Comparison of ENCODE assay signal across 21 cellular contexts in the genomic region with DNA sequence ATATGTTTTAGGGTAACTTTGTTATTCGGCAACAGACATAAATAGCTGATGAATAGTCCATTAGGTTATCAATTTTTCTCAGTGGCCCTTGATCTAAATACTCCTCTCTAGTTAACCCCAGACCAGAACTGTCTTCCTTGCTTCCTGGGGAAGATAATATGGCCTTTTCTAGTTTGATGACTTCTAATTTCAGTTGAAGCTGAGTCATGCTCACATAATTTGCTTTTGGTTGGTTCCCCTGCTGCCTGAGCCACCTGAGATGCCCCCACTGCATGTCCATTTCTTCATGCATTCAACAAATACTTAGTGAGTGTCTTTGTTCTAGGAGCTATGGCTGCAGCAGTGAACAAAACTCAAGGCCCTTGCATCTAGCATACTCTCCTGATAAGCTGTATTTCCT.
A peak's percentile ranks its signal among the peaks of the same experiment; 100 is the strongest.
DNase-seq lines count a peak whose midpoint lies in the region; ATAC-seq, FAIRE-seq and TF ChIP-seq lines count a peak whose summit lies in the region.
"Had no signal": no experiment of that assay in that cellular context is flagged by ENCODE, and none has a peak within 500 bp of the region (broad histone marks: within the 10 kb centered on the region; RNA-seq: fewer than 3 reads in every experiment).

No MANE protein-coding gene starts in this region.

- peaks cover 9 to 34% of the 10 kb centered on the region in 2 donors for H3K36me3 Mint-ChIP-seq in stimulated activated naive B cell treated with anti-CD40 and anti-IgM and Interleukin-4, amounts not matched to agents 10 μg/mL and 1 μg/mL and 100 μg/mL, for 72 hours

- peaks cover 0 to 2% of the 10 kb centered on the region in 2 donors for H3K4me1 Mint-ChIP-seq in stimulated activated naive B cell treated with anti-CD40 and anti-IgM and Interleukin-4, amounts not matched to agents 10 μg/mL and 1 μg/mL and 100 μg/mL, for 72 hours
- H3K4me1 Mint-ChIP-seq: CD14-positive monocyte; CD8-positive, alpha-beta memory T cell had no signal

- peaks cover 28% of the 10 kb centered on the region for H3K79me2 ChIP-seq in Karpas-422 (ENCODE audit: low read length)

- H2AFZ ChIP-seq in Karpas-422 (ENCODE audit: low read length) = no peak overlapping the region

- no peaks in the 10 kb centered on the region for H3K27me3 Mint-ChIP-seq in stimulated activated naive B cell treated with anti-CD40 and anti-IgM and Interleukin-4, amounts not matched to agents 10 μg/mL and 1 μg/mL and 100 μg/mL, for 72 hours
- H3K27me3 Mint-ChIP-seq: CD4-positive, alpha-beta memory T cell; CD4-positive, CD25-positive, alpha-beta regulatory T cell; CD8-positive, alpha-beta memory T cell had no signal

- no peak overlapping the region for H3K4me2 ChIP-seq in Karpas-422 (ENCODE audit: low read depth, low read length, poor library complexity, severe bottlenecking)
- H3K4me2 ChIP-seq: A549, BLaER1 had no signal

- no peaks in the 10 kb centered on the region for H3K27me3 ChIP-seq in Karpas-422 (ENCODE audit: low read length)
- H3K27me3 ChIP-seq in stomach = no peaks in the 10 kb centered on the region
- H3K27me3 ChIP-seq: BE2C, BLaER1 had no signal

- H3K4me1 ChIP-seq in Karpas-422 (ENCODE audit: low read length) = peaks cover 30% of the 10 kb centered on the region
- peaks cover 4 to 48% (median 21%) of the 10 kb centered on the region in 4 donors for H3K4me1 ChIP-seq in stomach
- H3K4me1 ChIP-seq: BE2C, BLaER1 had no signal

- H3K4me3 ChIP-seq in Karpas-422 (ENCODE audit: low read length) = no peak overlapping the region
- no peak overlapping the region for H3K4me3 ChIP-seq in stomach
- H3K4me3 ChIP-seq: A549, BLaER1 had no signal

- ATAC-seq in stimulated activated naive B cell treated with anti-CD40 and anti-IgM and Interleukin-4, amounts not matched to agents 10 μg/mL and 1 μg/mL and 100 μg/mL, for 72 hours (replicated peaks) = no peak
- ATAC-seq: A549 had no signal

- no peaks in the 10 kb centered on the region for H4K20me1 ChIP-seq in Karpas-422 (ENCODE audit: insufficient read depth, low read depth, low read length)
- H4K20me1 ChIP-seq: BLaER1 had no signal

- H3K9me3 Mint-ChIP-seq in stimulated activated naive B cell treated with anti-CD40 and anti-IgM and Interleukin-4, amounts not matched to agents 10 μg/mL and 1 μg/mL and 100 μg/mL, for 72 hours = peaks cover 0 to 2% of the 10 kb centered on the region in 2 donors
- H3K9me3 Mint-ChIP-seq: CD4-positive, alpha-beta memory T cell; CD8-positive, alpha-beta memory T cell had no signal

- no peak for TF ChIP-seq CTCF in stomach (IDR thresholded peaks at IDR 0.05)

- H3K27ac ChIP-seq in Karpas-422 (ENCODE audit: low read length) (peak overlapping the region; percentile 54), stomach (no peak overlapping the region)
- H3K27ac ChIP-seq: 22Rv1, A549, BLaER1 had no signal

- no peak for TF ChIP-seq EP300 in stomach (IDR thresholded peaks at IDR 0.05)

- no peaks in the 10 kb centered on the region for H3K9me3 ChIP-seq in Karpas-422 (ENCODE audit: low read length)
- no peaks in the 10 kb centered on the region for H3K9me3 ChIP-seq in stomach
- H3K9me3 ChIP-seq: A549, BE2C, BLaER1 had no signal

- no peak for TF ChIP-seq POLR2A in stomach (IDR thresholded peaks at IDR 0.05)

- no peak overlapping the region for H3K9ac ChIP-seq in Karpas-422 (ENCODE audit: low read length)
- H3K9ac ChIP-seq: BLaER1 had no signal

- peak overlapping the region; percentile 73 for H3K27ac Mint-ChIP-seq in stimulated activated naive B cell treated with anti-CD40 and anti-IgM and Interleukin-4, amounts not matched to agents 10 μg/mL and 1 μg/mL and 100 μg/mL, for 72 hours
- H3K27ac Mint-ChIP-seq: CD14-positive monocyte; CD4-positive, alpha-beta memory T cell; CD4-positive, CD25-positive, alpha-beta regulatory T cell; CD8-positive, alpha-beta memory T cell had no signal

- FAIRE-seq in GM19239 (lab: Jason Lieb, UNC) = peak; percentile 4
- FAIRE-seq: G401.6, GM12891 had no signal

- intact Hi-C loops in stomach (cut with DNase I; ENCODE audit: low total_unique reads) = no loop called here

- H3K36me3 ChIP-seq in Karpas-422 (ENCODE audit: insufficient read depth, low read length) = peaks cover 20% of the 10 kb centered on the region; the same call in 1 of the 2 replicates
- no peaks in the 10 kb centered on the region for H3K36me3 ChIP-seq in stomach
- H3K36me3 ChIP-seq: BE2C, BLaER1 had no signal

- no peak overlapping the region for H3K4me3 Mint-ChIP-seq in stimulated activated naive B cell treated with anti-CD40 and anti-IgM and Interleukin-4, amounts not matched to agents 10 μg/mL and 1 μg/mL and 100 μg/mL, for 72 hours
- H3K4me3 Mint-ChIP-seq: CD14-positive monocyte; CD4-positive, alpha-beta memory T cell; CD4-positive, CD25-positive, alpha-beta regulatory T cell; CD8-positive, alpha-beta memory T cell had no signal

- DNase-seq in GM19239 (ENCODE audit: insufficient read length, low spot score) = no peak
- no peak for DNase-seq in Karpas-422
- DNase-seq in stimulated activated naive B cell treated with anti-CD40 and anti-IgM and Interleukin-4, amounts not matched to agents 10 μg/mL and 1 μg/mL and 100 μg/mL, for 72 hours = no peak
- DNase-seq in AG08396 (ENCODE audit: low spot score) = no peak
- DNase-seq in stomach = no peak
- no peak for DNase-seq in cerebellum (ENCODE audit: low spot score)
- DNase-seq: BE2C; C1 segment of cervical spinal cord; CD4-positive, alpha-beta memory T cell; CD4-positive, CD25-positive, alpha-beta regulatory T cell; CD8-positive, alpha-beta memory T cell; COR-L47; DMS 273 treated with DMSO at 0.1 percent for 48 hours; DMS79 treated with DMSO at 0.1 percent for 48 hours; GF-D8 had no signal

- H3K9me2 ChIP-seq in Karpas-422 (replicated peaks; ENCODE audit: insufficient read depth, low read length) = no peaks in the 10 kb centered on the region

- WGBS in stomach, 5 donors = 94 to 100% (median 95%) methylated on average over 1 of the region's 1 CpG
